In genomic region chr2:73074110-73075069, GRCh38 we compare ENCODE assay signal across 28 cellular contexts. TPM values are rescaled to one million over a fixed set of nuclear protein-coding genes. Genes with fewer than 3 reads are reported as not detected.
DNase-seq lines count a peak whose midpoint lies in the region; ATAC-seq, FAIRE-seq and TF ChIP-seq lines count a peak whose summit lies in the region.
"Had no signal": no experiment of that assay in that cellular context is flagged by ENCODE, and none has a peak within 500 bp of the region (broad histone marks: within the 10 kb centered on the region; RNA-seq: fewer than 3 reads in every experiment).

No MANE protein-coding gene starts in this region.

- no peak for TF ChIP-seq CTCF in C4-2B (conservative IDR thresholded peaks at IDR 0.05)
- no peak for TF ChIP-seq CTCF in glutamatergic neuron (IDR thresholded peaks at IDR 0.05; ENCODE audit: partially characterized antibody, unreplicated experiment)
- no peak for TF ChIP-seq CTCF in psoas muscle (IDR thresholded peaks at IDR 0.05)
- no peak for TF ChIP-seq CTCF in GM20000 (IDR thresholded peaks at IDR 0.05; ENCODE audit: extremely low read depth, missing control alignments)
- no peak for TF ChIP-seq CTCF in kidney (IDR thresholded peaks at IDR 0.05; ENCODE audit: borderline replicate concordance, extremely low read depth, insufficient read depth)

- H3K36me3 ChIP-seq in H7 (replicated peaks; ENCODE audit: control insufficient read depth, insufficient read depth, low read length) (no peaks in the 10 kb centered on the region; the same call in 1 of the 2 replicates), psoas muscle (ENCODE audit: insufficient read depth in 1 of 2, low read depth in 1 of 2) (no peaks in the 10 kb centered on the region), kidney (ENCODE audit: control insufficient read depth in 1 of 2, insufficient read depth in 2 of 2, low read length in 2 of 2) (peaks cover 3 to 15% of the 10 kb centered on the region in 2 donors)

- H3K4me1 Mint-ChIP-seq in glutamatergic neuron (ENCODE audit: low read depth, unreplicated experiment), result peaks cover 13% of the 10 kb centered on the region

- H3K27ac Mint-ChIP-seq in glutamatergic neuron (ENCODE audit: unreplicated experiment), result no peak overlapping the region

- no peak for ATAC-seq in psoas muscle
- ATAC-seq: A549, HCT116 had no signal

- no peak overlapping the region for H3K4me3 ChIP-seq in H7 (ENCODE audit: insufficient read depth, low read depth, low read length)
- no peak overlapping the region for H3K4me3 ChIP-seq in psoas muscle
- no peak overlapping the region for H3K4me3 ChIP-seq in kidney (ENCODE audit: low read length in 2 of 2)
- H3K4me3 ChIP-seq: A549; BLaER1 treated with 17β-estradiol and CSF1 and Interleukin-3, amounts not matched to agents 10 nM and 100 nM; PC-9 had no signal

- intact Hi-C loops in psoas muscle (cut with DNase I) (loop anchor here in 1 of 2 donors (5.0 kb wide), 1 partner anchor 38 kb away; the partner anchor contains the start of gene RAB11FIP5), kidney (cut with DNase I) (no loop called here)

- H3K27ac ChIP-seq in C4-2B (peak overlapping the region; percentile 23), psoas muscle (peak overlapping the region; percentile 83), kidney (ENCODE audit: low read depth in 2 of 2, low read length in 2 of 2) (no peak overlapping the region)
- H3K27ac ChIP-seq: A549; BLaER1 treated with 17β-estradiol and CSF1 and Interleukin-3, amounts not matched to agents 10 nM and 100 nM; PC-9 had no signal

- H3K4me1 ChIP-seq in psoas muscle (peaks cover 20% of the 10 kb centered on the region), kidney (ENCODE audit: control insufficient read depth in 1 of 2, insufficient read depth in 1 of 2, low read depth in 1 of 2, low read length in 2 of 2) (peaks cover 16 to 36% of the 10 kb centered on the region in 2 donors)

- no peaks in the 10 kb centered on the region for H3K27me3 ChIP-seq in H7 (ENCODE audit: control insufficient read depth, insufficient read depth, low read length)
- H3K27me3 ChIP-seq in psoas muscle (ENCODE audit: insufficient read depth in 3 of 3, low read length in 2 of 3), result no peaks in the 10 kb centered on the region
- H3K27me3 ChIP-seq: BLaER1 treated with 17β-estradiol and CSF1 and Interleukin-3, amounts not matched to agents 10 nM and 100 nM had no signal

- peak; percentile 46 for DNase-seq in H7
- no peak for DNase-seq in glutamatergic neuron
- no peak for DNase-seq in psoas muscle
- no peak for DNase-seq in GM20000 (ENCODE audit: low spot score)
- DNase-seq in kidney, result no peak
- DNase-seq in NCI-H1930 (lab: John Stamatoyannopoulos, UW), result no peak
- DNase-seq: AML-193; Caco-2; CD4-positive, alpha-beta memory T cell; DMS 273 treated with DMSO at 0.1 percent for 48 hours; DMS79; EL; GF-D8; GOT3; NCI-H1092; NCI-H1436 treated with DMSO at 0.1 percent for 48 hours; NCI-H187 treated with DMSO at 0.1 percent for 48 hours; NCI-H446; NCI-H524 treated with DMSO at 0.1 percent for 48 hours; NCI-H82; NK-92 treated with Interleukin-12 subunit alpha and Interleukin-12 subunit beta, amount 100 ng/mL, for 24 hours; PC-9; SHP77 had no signal

- peaks cover 6% of the 10 kb centered on the region for H3K36me3 Mint-ChIP-seq in glutamatergic neuron (ENCODE audit: unreplicated experiment)

- peaks cover 18% of the 10 kb centered on the region for H3K9me3 Mint-ChIP-seq in glutamatergic neuron (ENCODE audit: unreplicated experiment)
- H3K9me3 Mint-ChIP-seq: CD4-positive, alpha-beta memory T cell had no signal

- 84 to 89% (median 84%) methylated on average over 13 of the region's 13 CpGs for WGBS in psoas muscle, 3 donors

- FAIRE-seq in kidney (lab: Jason Lieb, UNC), result no peak
- FAIRE-seq: A549, GM12891 had no signal

- H3K4me3 Mint-ChIP-seq in glutamatergic neuron (ENCODE audit: unreplicated experiment), result peak overlapping the region; percentile 20
- H3K4me3 Mint-ChIP-seq: CD4-positive, alpha-beta memory T cell had no signal

- H3K27me3 Mint-ChIP-seq in glutamatergic neuron (ENCODE audit: unreplicated experiment), result peaks cover 22% of the 10 kb centered on the region

- H3K9ac ChIP-seq in kidney (ENCODE audit: low read length in 2 of 2), result no peak overlapping the region

- H3K9me3 ChIP-seq in psoas muscle, result no peaks in the 10 kb centered on the region
- no peaks in the 10 kb centered on the region for H3K9me3 ChIP-seq in kidney (ENCODE audit: control insufficient read depth in 1 of 2, low read length in 2 of 2)
- H3K9me3 ChIP-seq: A549; BLaER1 treated with 17β-estradiol and CSF1 and Interleukin-3, amounts not matched to agents 10 nM and 100 nM; Caco-2 had no signal

RNA-seq across cellular contexts. Expression of gene SFXN5, which starts 2.9 kb away (rescaled TPM):
- total RNA-seq in H7 (2014; rRNA removed; shearing (Covaris generic)), result 19.4 and 23.9 TPM in 2 replicates
- 13.7 TPM for total RNA-seq in glutamatergic neuron (ENCODE audit: unreplicated experiment)
- total RNA-seq in psoas muscle, result 10 to 100 TPM in 3 of 4 donors, 1 to 10 TPM in 1; 5.8 to 17.1 (median 12.8) TPM
- 10 to 100 TPM in 1 of 3 donors, 1 to 10 TPM in 2; 5.1 to 12.7 (median 8.7) TPM for polyA plus RNA-seq in psoas muscle
- total RNA-seq in kidney, result 21.4 TPM
- polyA plus RNA-seq in kidney (ENCODE audit: insufficient read depth, low read depth, low replicate concordance), result 35.9 TPM

RNA-seq across cellular contexts. Expression of gene RAB11FIP5, which starts 38.4 kb away (rescaled TPM):
- total RNA-seq in H7 (2014; rRNA removed; shearing (Covaris generic)), result 12.4 and 16.7 TPM in 2 replicates
- total RNA-seq in glutamatergic neuron (ENCODE audit: unreplicated experiment), result 13.5 TPM
- total RNA-seq in psoas muscle, result 10 to 100 TPM; 20.9 to 24.2 (median 23.1) TPM
- polyA plus RNA-seq in psoas muscle, result 10 to 100 TPM; 13.0 to 24.0 (median 23.9) TPM
- 57.1 TPM for total RNA-seq in kidney
- polyA plus RNA-seq in kidney (ENCODE audit: insufficient read depth, low read depth, low replicate concordance), result 49.6 TPM

Comparison
In these comparisons a context has a peak if more than half of its experiments do, and no peak if none do; other contexts are left out.
1. H3K27ac ChIP-seq: peak in C4-2B (single experiment) and psoas muscle (single experiment); none in kidney (0 of 2).